8 cellular contexts compared by ENCODE assay signal in genomic region chr2:112794131-112794733, GRCh38. TPM values are rescaled to one million over a fixed set of nuclear protein-coding genes. Genes with fewer than 3 reads are reported as not detected.
DNase-seq lines count a peak whose midpoint lies in the region; ATAC-seq and TF ChIP-seq lines count a peak whose summit lies in the region.

No MANE protein-coding gene starts in this region.

- in situ Hi-C loops in KBM-7 (cut with MboI; ENCODE audit: low pct_unique_long_range_greater_than_20kb, low sequenced_read_pairs) = no loop called here

- CTCF ChIA-PET in AG04450 (lab: Charles Lee) = interaction anchor here (1.5 kb wide), 1 partner anchor 147 kb away, joined by 5 read pairs; no protein-coding TSS in a partner anchor

- H3K4me1 Mint-ChIP-seq in activated naive CD8-positive, alpha-beta T cell treated with anti-CD3 and anti-CD28 coated beads, Interleukin-2, amount 10 ng/mL, durations not matched to agents 7 days and 5 days = peaks cover 26% of the 10 kb centered on the region

- peak overlapping the region; percentile 78 for H3K27ac Mint-ChIP-seq in activated naive CD8-positive, alpha-beta T cell treated with anti-CD3 and anti-CD28 coated beads, Interleukin-2, amount 10 ng/mL, durations not matched to agents 7 days and 5 days

- H3K27ac ChIP-seq in AG04450 (ENCODE audit: low read depth, low read length) = peak overlapping the region; percentile 50
- H3K27ac ChIP-seq in right lobe of liver = peak overlapping the region in 1 of 3 donors; percentile 20

- peaks cover 4% of the 10 kb centered on the region for H3K27me3 Mint-ChIP-seq in activated naive CD8-positive, alpha-beta T cell treated with anti-CD3 and anti-CD28 coated beads, Interleukin-2, amount 10 ng/mL, durations not matched to agents 7 days and 5 days

- H3K4me3 Mint-ChIP-seq in activated naive CD8-positive, alpha-beta T cell treated with anti-CD3 and anti-CD28 coated beads, Interleukin-2, amount 10 ng/mL, durations not matched to agents 7 days and 5 days = no peak overlapping the region

- ATAC-seq in GM19023 (IDR thresholded peaks at IDR 0.05; ENCODE audit: unreplicated experiment) (peak; percentile 61), right lobe of liver (peak; percentile 80 to 91 (median 87))
- ATAC-seq in activated naive CD8-positive, alpha-beta T cell treated with anti-CD3 and anti-CD28 coated beads, Interleukin-2, amount 10 ng/mL, durations not matched to agents 7 days and 5 days (ENCODE audit: low read depth) = peak; percentile 80

- TF ChIP-seq POLR2A in right lobe of liver (IDR thresholded peaks at IDR 0.05) = peak; percentile 27

- H3K4me3 ChIP-seq in AG04450 (ENCODE audit: low read depth, low read length) (no peak overlapping the region), right lobe of liver (no peak overlapping the region)

- H3K4me1 ChIP-seq in right lobe of liver = peaks cover 0 to 16% (median 2%) of the 10 kb centered on the region in 4 donors

- peaks cover 19% of the 10 kb centered on the region for H3K9me3 Mint-ChIP-seq in activated naive CD8-positive, alpha-beta T cell treated with anti-CD3 and anti-CD28 coated beads, Interleukin-2, amount 10 ng/mL, durations not matched to agents 7 days and 5 days

- H3K9me3 ChIP-seq in AG04450 (ENCODE audit: control insufficient read depth, insufficient read depth, low read length) = peaks cover 8% of the 10 kb centered on the region
- H3K9me3 ChIP-seq in right lobe of liver = no peaks in the 10 kb centered on the region

- DNase-seq in AG04450 (ENCODE audit: low read depth, low spot score) (peak; percentile 69), KBM-7 (peak; percentile 95), right lobe of liver (peak; percentile 57 to 67 (median 66)), NCI-H526 treated with DMSO at 0.1 percent for 48 hours (lab: John Stamatoyannopoulos, UW) (no peak), mesenteric fat pad (ENCODE audit: low spot score) (no peak), NCI-H446 treated with DMSO at 0.1 percent for 48 hours (lab: John Stamatoyannopoulos, UW) (no peak)
- no peak for DNase-seq in activated naive CD8-positive, alpha-beta T cell treated with anti-CD3 and anti-CD28 coated beads, Interleukin-2, amount 10 ng/mL, durations not matched to agents 7 days and 5 days

- no peak for TF ChIP-seq CTCF in AG04450 (IDR thresholded peaks at IDR 0.05; ENCODE audit: low read depth, low read length)
- no peak for TF ChIP-seq CTCF in right lobe of liver (IDR thresholded peaks at IDR 0.05)

- intact Hi-C loops in right lobe of liver (cut with DNase I) = no loop called here

- H3K36me3 Mint-ChIP-seq in activated naive CD8-positive, alpha-beta T cell treated with anti-CD3 and anti-CD28 coated beads, Interleukin-2, amount 10 ng/mL, durations not matched to agents 7 days and 5 days = peaks cover 20% of the 10 kb centered on the region

- 27% methylated on average over 5 of the region's 5 CpGs for WGBS in right lobe of liver (ENCODE audit: insufficient coverage, low coverage, low lambda C conversion rate, missing lambda C conversion rate)

- POLR2A ChIA-PET in AG04450 (lab: Yijun Ruan, JAX) = no interaction called here
- POLR2A ChIA-PET in activated naive CD8-positive, alpha-beta T cell treated with anti-CD3 and anti-CD28 coated beads, Interleukin-2, amount 10 ng/mL, durations not matched to agents 7 days and 5 days (lab: Charles Lee) = no interaction called here

- no peaks in the 10 kb centered on the region for H3K36me3 ChIP-seq in right lobe of liver

- H3K27me3 ChIP-seq in AG04450 (ENCODE audit: control insufficient read depth, insufficient read depth, low read length) (no peaks in the 10 kb centered on the region), right lobe of liver (no peaks in the 10 kb centered on the region)

RNA-seq across cellular contexts. Expression of gene IL1A, which starts 9.9 kb away (rescaled TPM):
- 0.51 and 0.55 TPM in 2 replicates for polyA plus RNA-seq in AG04450 (2011; rRNA removed)
- polyA minus RNA-seq in AG04450 (2011; rRNA and poly(A)+ RNA removed) = 0.14 and 0.26 TPM in 2 replicates
- not detected for total RNA-seq in activated naive CD8-positive, alpha-beta T cell treated with anti-CD3 and anti-CD28 coated beads, Interleukin-2, amount 10 ng/mL, durations not matched to agents 7 days and 5 days
- not detected for total RNA-seq in right lobe of liver
- not detected for total RNA-seq in mesenteric fat pad

RNA-seq across cellular contexts. Expression of gene CKAP2L, which starts 29.8 kb away (rescaled TPM):
- polyA plus RNA-seq in AG04450 (2011; rRNA removed) = 2.9 and 4.4 TPM in 2 replicates
- 1.7 and 4.1 TPM in 2 replicates for polyA minus RNA-seq in AG04450 (2011; rRNA and poly(A)+ RNA removed)
- total RNA-seq in activated naive CD8-positive, alpha-beta T cell treated with anti-CD3 and anti-CD28 coated beads, Interleukin-2, amount 10 ng/mL, durations not matched to agents 7 days and 5 days = 10 to 100 TPM; 38.9 to 40.3 TPM
- total RNA-seq in right lobe of liver = 1 to 10 TPM in 2 of 6 experiments, under 1 TPM in 4; 0.20 to 1.4 (median 0.66) TPM
- not detected for total RNA-seq in mesenteric fat pad

RNA-seq across cellular contexts. Expression of gene IL1B, which starts 42.3 kb away (rescaled TPM):
- 2.3 and 2.4 TPM in 2 replicates for polyA plus RNA-seq in AG04450 (2011; rRNA removed)
- polyA minus RNA-seq in AG04450 (2011; rRNA and poly(A)+ RNA removed) = 4.1 and 6.1 TPM in 2 replicates
- total RNA-seq in activated naive CD8-positive, alpha-beta T cell treated with anti-CD3 and anti-CD28 coated beads, Interleukin-2, amount 10 ng/mL, durations not matched to agents 7 days and 5 days = under 1 TPM in 1 of 2 experiments, not detected in 1; 0.19 TPM
- total RNA-seq in right lobe of liver (1 to 10 TPM in 2 of 6 experiments, under 1 TPM in 3, not detected in 1; 0.19 to 4.1 (median 0.49) TPM), mesenteric fat pad (8.2 TPM)

Comparison
In these comparisons a context has a peak if more than half of its experiments do, and no peak if none do; other contexts are left out.
1. DNase-seq: peak in AG04450 (single experiment), KBM-7 (single experiment) and right lobe of liver (3 of 3); none in activated naive CD8-positive, alpha-beta T cell treated with anti-CD3 and anti-CD28 coated beads, Interleukin-2, amount 10 ng/mL, durations not matched to agents 7 days and 5 days (single experiment), NCI-H526 treated with DMSO at 0.1 percent for 48 hours (single experiment), mesenteric fat pad (single experiment) and NCI-H446 treated with DMSO at 0.1 percent for 48 hours (single experiment).
2. RNA of gene CKAP2L, which starts 29.8 kb away (total RNA-seq): 38.9 to 40.3 TPM in activated naive CD8-positive, alpha-beta T cell treated with anti-CD3 and anti-CD28 coated beads, Interleukin-2, amount 10 ng/mL, durations not matched to agents 7 days and 5 days; 0.20 to 1.4 TPM in right lobe of liver and not detected in mesenteric fat pad (single experiment); every median in the first group is over 10 times any median in the second.
3. Peak in every context shown above with its lines, with median percentiles within 50 percentile points of each other: ATAC-seq.